ENCODE assay signal across 23 cellular contexts in genomic region chr9:5945112-5945511, GRCh38. TPM values are rescaled to one million over a fixed set of nuclear protein-coding genes. Genes with fewer than 3 reads are reported as not detected.
"Had no signal": no experiment of that assay in that cellular context is flagged by ENCODE, and none has a peak within 500 bp of the region (broad histone marks: within the 10 kb centered on the region; RNA-seq: fewer than 3 reads in every experiment).

No MANE protein-coding gene starts in this region.

- H3K36me3 ChIP-seq: brain microvascular endothelial cell, cardiac muscle cell had no signal

- DNase-seq: activated B cell treated with CpG ODN at 0.5 μM for 24 hours; activated CD4-positive, alpha-beta memory T cell treated with anti-CD3 and anti-CD28 coated beads, Interleukin-2, amount 10 ng/mL, durations not matched to agents 7 days and 5 days; activated CD4-positive, alpha-beta T cell treated with anti-CD3 and anti-CD28 coated beads for 1 hour; activated CD4-positive, alpha-beta T cell treated with anti-CD3 and anti-CD28 coated beads, Interleukin-2, amount 50 U/mL, for 1 hour; activated effector memory CD4-positive, alpha-beta T cell treated with Interleukin-2 at 50 U/mL for 16 hours; activated naive CD4-positive, alpha-beta T cell; activated T-cell treated with anti-CD3 and anti-CD28 coated beads for 4 hours; brain microvascular endothelial cell; cerebellar nuclear complex; MM.1S; NCI-H1436 treated with DMSO at 0.1 percent for 48 hours; NCI-H187; NCI-H2081; NCI-H510A treated with DMSO at 0.1 percent for 48 hours; NCI-H69; PC-9; SHP77 treated with DMSO at 0.1 percent for 48 hours; T-helper 17 cell; T-helper 9 cell had no signal

- H3K27ac ChIP-seq: brain microvascular endothelial cell, cardiac muscle cell, PC-9 had no signal

- ATAC-seq: T-helper 17 cell had no signal

- H2AFZ ChIP-seq: PC-9 had no signal

- H3K9me3 Mint-ChIP-seq: activated B cell treated with CpG ODN at 0.5 μM for 24 hours; activated CD4-positive, alpha-beta memory T cell treated with anti-CD3 and anti-CD28 coated beads, Interleukin-2, amount 10 ng/mL, durations not matched to agents 7 days and 5 days had no signal

- H3K4me3 Mint-ChIP-seq: activated B cell treated with CpG ODN at 0.5 μM for 24 hours; activated CD4-positive, alpha-beta memory T cell treated with anti-CD3 and anti-CD28 coated beads, Interleukin-2, amount 10 ng/mL, durations not matched to agents 7 days and 5 days; activated naive CD8-positive, alpha-beta T cell; T-helper 17 cell had no signal

- H3K27me3 ChIP-seq: brain microvascular endothelial cell, cardiac muscle cell had no signal

- H3K4me2 ChIP-seq: PC-9 had no signal

- H3K27ac Mint-ChIP-seq: activated B cell treated with CpG ODN at 0.5 μM for 24 hours; activated CD4-positive, alpha-beta memory T cell treated with anti-CD3 and anti-CD28 coated beads, Interleukin-2, amount 10 ng/mL, durations not matched to agents 7 days and 5 days; activated naive CD8-positive, alpha-beta T cell; T-helper 17 cell had no signal

- FAIRE-seq: TTC549 had no signal

- H3K27me3 Mint-ChIP-seq: activated B cell treated with CpG ODN at 0.5 μM for 24 hours; activated CD4-positive, alpha-beta memory T cell treated with anti-CD3 and anti-CD28 coated beads, Interleukin-2, amount 10 ng/mL, durations not matched to agents 7 days and 5 days; activated naive CD8-positive, alpha-beta T cell; T-helper 17 cell had no signal

- H3K4me3 ChIP-seq: cardiac muscle cell, PC-9 had no signal

RNA-seq across cellular contexts. Expression of gene MLANA, which starts 54.4 kb away (rescaled TPM):
- total RNA-seq: activated B cell treated with CpG ODN at 0.5 μM for 24 hours; activated CD4-positive, alpha-beta memory T cell treated with anti-CD3 and anti-CD28 coated beads, Interleukin-2, amount 10 ng/mL, durations not matched to agents 7 days and 5 days; activated CD8-positive, alpha-beta memory T cell treated with anti-CD3 and anti-CD28 coated beads for 36 hours; cardiac muscle cell; PC-9; T-helper 17 cell had no signal
